ENCODE assay signal across 18 cellular contexts in genomic region chr1:181483561-181484291, GRCh38. TPM values are rescaled to one million over a fixed set of nuclear protein-coding genes. Genes with fewer than 3 reads are reported as not detected.
DNase-seq lines count a peak whose midpoint lies in the region; ATAC-seq and TF ChIP-seq lines count a peak whose summit lies in the region.
"Had no signal": no experiment of that assay in that cellular context is flagged by ENCODE, and none has a peak within 500 bp of the region (broad histone marks: within the 10 kb centered on the region; RNA-seq: fewer than 3 reads in every experiment).

No MANE protein-coding gene starts in this region.

- peaks cover 90% of the 10 kb centered on the region for H3K27me3 ChIP-seq in NT2/D1 (ENCODE audit: insufficient read depth, insufficient read length)

- peak overlapping the region; percentile 56 for H3K4me3 Mint-ChIP-seq in endothelial cell (ENCODE audit: unreplicated experiment)
- H3K4me3 Mint-ChIP-seq in progenitor cell of endocrine pancreas (ENCODE audit: low read depth) = peak overlapping the region; percentile 69

- H3K9me3 Mint-ChIP-seq in endothelial cell (ENCODE audit: unreplicated experiment) (no peaks in the 10 kb centered on the region), progenitor cell of endocrine pancreas (ENCODE audit: low read depth) (no peaks in the 10 kb centered on the region)

- H3K36me3 ChIP-seq in NT2/D1 (ENCODE audit: insufficient read depth, insufficient read length, low read length) = no peaks in the 10 kb centered on the region
- H3K36me3 ChIP-seq: esophagus muscularis mucosa, heart right ventricle had no signal

- H3K27me3 Mint-ChIP-seq in endothelial cell (ENCODE audit: unreplicated experiment) (peaks cover 29% of the 10 kb centered on the region), progenitor cell of endocrine pancreas (peaks cover 89% of the 10 kb centered on the region)

- H3K9me3 ChIP-seq in NT2/D1 (ENCODE audit: insufficient read depth, low read length) = no peaks in the 10 kb centered on the region
- H3K9me3 ChIP-seq: esophagus muscularis mucosa, heart right ventricle had no signal

- no peaks in the 10 kb centered on the region for H3K36me3 Mint-ChIP-seq in endothelial cell (ENCODE audit: low read depth, unreplicated experiment)
- no peaks in the 10 kb centered on the region for H3K36me3 Mint-ChIP-seq in progenitor cell of endocrine pancreas (ENCODE audit: insufficient read depth)

- H3K4me1 Mint-ChIP-seq in endothelial cell (ENCODE audit: unreplicated experiment) (peaks cover 26% of the 10 kb centered on the region), progenitor cell of endocrine pancreas (ENCODE audit: low read depth) (peaks cover 10% of the 10 kb centered on the region)

- H3K4me3 ChIP-seq in NT2/D1 (ENCODE audit: insufficient read length, low read depth) = peak overlapping the region; percentile 57

- no peak for TF ChIP-seq CTCF in endothelial cell (IDR thresholded peaks at IDR 0.05; ENCODE audit: unreplicated experiment)
- no peak for TF ChIP-seq CTCF in progenitor cell of endocrine pancreas (IDR thresholded peaks at IDR 0.05; ENCODE audit: unreplicated experiment)

- peaks cover 4% of the 10 kb centered on the region for H3K4me1 ChIP-seq in NT2/D1 (ENCODE audit: insufficient read depth, insufficient read length)

- DNase-seq in NCI-H82 (lab: John Stamatoyannopoulos, UW) (peak; percentile 26), NCI-H82 treated with DMSO at 0.1 percent for 48 hours (lab: John Stamatoyannopoulos, UW; ENCODE audit: unreplicated experiment) (no peak), NT2/D1 (ENCODE audit: low read depth, low spot score) (no peak), endothelial cell (ENCODE audit: low spot score) (no peak), progenitor cell of endocrine pancreas (ENCODE audit: low spot score, unreplicated experiment) (no peak), NCI-H1105 (lab: John Stamatoyannopoulos, UW) (no peak), glomerular visceral epithelial cell (ENCODE audit: extremely low spot score) (no peak)
- DNase-seq: activated CD4-positive, CD25-positive, alpha-beta regulatory T cell; activated CD8-positive, alpha-beta memory T cell treated with anti-CD3 and anti-CD28 coated beads, Interleukin-2, amount 50 U/mL, for 48 hours; GOT3; heart right ventricle; left ventricle myocardium superior; NCI-H526; stimulated activated CD4-positive, alpha-beta T cell treated with anti-CD3 and anti-CD28 coated beads, Interleukin-4, amount 100 ng/mL, for 4 hours had no signal

- ATAC-seq in HG03095 (IDR thresholded peaks at IDR 0.05; ENCODE audit: unreplicated experiment) = no peak
- ATAC-seq: heart right ventricle, left ventricle myocardium superior had no signal

- H3K27ac Mint-ChIP-seq in endothelial cell (ENCODE audit: unreplicated experiment) (no peak overlapping the region), progenitor cell of endocrine pancreas (peak overlapping the region; percentile 23)

- peak overlapping the region; percentile 39 for H3K9ac ChIP-seq in NT2/D1 (ENCODE audit: insufficient read length, low read depth)
- H3K9ac ChIP-seq: KMS-11 had no signal

RNA-seq across cellular contexts. Expression of gene CACNA1E, which starts 0.4 kb away (rescaled TPM):
- total RNA-seq in endothelial cell (ENCODE audit: unreplicated experiment) (0.31 TPM), progenitor cell of endocrine pancreas (0.55 and 0.93 TPM in 2 replicates)
- total RNA-seq: ureter had no signal
